In the genomic region with DNA sequence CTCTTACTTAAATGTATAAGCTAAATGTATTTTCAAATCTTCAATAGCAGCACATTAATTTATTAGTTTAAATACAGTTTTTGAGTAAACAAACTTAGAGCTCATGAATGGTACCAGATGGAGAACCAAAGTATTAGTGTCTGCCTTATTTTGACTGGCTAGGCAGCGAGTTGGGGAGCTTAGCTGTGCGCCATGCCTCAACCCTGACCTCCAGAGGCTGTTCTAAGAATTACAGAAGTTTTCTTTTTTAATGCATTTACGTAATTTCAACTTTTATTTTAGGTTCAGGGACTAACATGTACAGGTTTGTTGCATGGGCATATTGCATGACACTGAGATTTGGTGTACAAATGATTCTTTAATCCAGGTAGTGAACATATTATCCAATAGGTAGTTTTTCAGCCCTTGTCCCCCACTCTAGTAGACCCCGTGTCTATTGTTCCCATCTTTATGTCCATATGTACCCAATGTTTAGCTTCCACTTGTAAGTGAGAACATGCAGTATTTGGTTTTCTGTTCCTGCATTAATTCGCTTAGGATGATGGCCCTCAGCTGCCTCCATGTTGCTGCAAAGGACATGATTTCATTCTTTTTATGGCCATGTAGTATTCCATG, we compare ENCODE assay signal across 8 cellular contexts.
DNase-seq lines count a peak whose midpoint lies in the region; ATAC-seq, FAIRE-seq and TF ChIP-seq lines count a peak whose summit lies in the region.

No MANE protein-coding gene starts in this region.

- H2AFZ ChIP-seq in osteoblast (ENCODE audit: low read length) = no peak overlapping the region

- ATAC-seq in HG02852 (IDR thresholded peaks at IDR 0.05; ENCODE audit: unreplicated experiment) = peak; percentile 96

- H3K27ac ChIP-seq in osteoblast (ENCODE audit: low read depth, low read length) = no peak overlapping the region

- H3K27ac Mint-ChIP-seq in chondrocyte (ENCODE audit: unreplicated experiment) = no peak overlapping the region

- no peaks in the 10 kb centered on the region for H3K9me3 Mint-ChIP-seq in chondrocyte (ENCODE audit: low read depth)

- no peaks in the 10 kb centered on the region for H3K4me1 ChIP-seq in osteoblast (ENCODE audit: insufficient read depth, low read length)

- H3K4me3 Mint-ChIP-seq in chondrocyte (ENCODE audit: unreplicated experiment) = no peak overlapping the region

- DNase-seq in AG08396 (ENCODE audit: low spot score) (peak; percentile 5), GM18507 (ENCODE audit: extremely low spot score, insufficient read length, low read depth) (peak; percentile 2), NCI-H2029 treated with DMSO at 0.1 percent for 48 hours (lab: John Stamatoyannopoulos, UW) (peak; percentile 6), chondrocyte (ENCODE audit: low spot score) (no peak), osteoblast (ENCODE audit: insufficient read length, low spot score, missing footprints) (no peak), NCI-H2227 treated with DMSO at 0.1 percent for 48 hours (lab: John Stamatoyannopoulos, UW) (no peak), occipital lobe (lab: John Stamatoyannopoulos, UW) (no peak)

- no peaks in the 10 kb centered on the region for H4K20me1 ChIP-seq in osteoblast (ENCODE audit: insufficient read depth, low read length)

- H3K4me2 ChIP-seq in osteoblast (ENCODE audit: insufficient read depth, low read length) = no peak overlapping the region

- no peak overlapping the region for H3K4me3 ChIP-seq in osteoblast (ENCODE audit: insufficient read depth, low read length)

- no peaks in the 10 kb centered on the region for H3K36me3 Mint-ChIP-seq in chondrocyte (ENCODE audit: low read depth)

- H3K4me1 Mint-ChIP-seq in chondrocyte (ENCODE audit: low read depth) = peaks cover 13% of the 10 kb centered on the region

- H3K36me3 ChIP-seq in osteoblast (ENCODE audit: insufficient read depth, low read length) = no peaks in the 10 kb centered on the region

- FAIRE-seq in GM18507 (lab: Jason Lieb, UNC) = peak; percentile 71

- H3K79me2 ChIP-seq in osteoblast (ENCODE audit: insufficient read depth, low read length) = no peaks in the 10 kb centered on the region

- no peaks in the 10 kb centered on the region for H3K27me3 Mint-ChIP-seq in chondrocyte (ENCODE audit: low read depth)

- TF ChIP-seq CTCF in chondrocyte (IDR thresholded peaks at IDR 0.05) (peak; percentile 90), osteoblast (IDR thresholded peaks at IDR 0.05; ENCODE audit: extremely low read depth, low read depth, low read length) (peak; percentile 41)

- H3K9me3 ChIP-seq in osteoblast (ENCODE audit: low read depth, low read length) = no peaks in the 10 kb centered on the region

- H3K27me3 ChIP-seq in osteoblast (ENCODE audit: insufficient read depth, low read length) = no peaks in the 10 kb centered on the region

Comparison
In these comparisons a context has a peak if more than half of its experiments do, and no peak if none do; other contexts are left out.
1. DNase-seq: peak in AG08396 (single experiment), GM18507 (single experiment) and NCI-H2029 treated with DMSO at 0.1 percent for 48 hours (single experiment); none in chondrocyte (single experiment), osteoblast (single experiment), NCI-H2227 treated with DMSO at 0.1 percent for 48 hours (single experiment) and occipital lobe (single experiment).